Comparison of ENCODE assay signal across 1 cellular context in the genomic region with DNA sequence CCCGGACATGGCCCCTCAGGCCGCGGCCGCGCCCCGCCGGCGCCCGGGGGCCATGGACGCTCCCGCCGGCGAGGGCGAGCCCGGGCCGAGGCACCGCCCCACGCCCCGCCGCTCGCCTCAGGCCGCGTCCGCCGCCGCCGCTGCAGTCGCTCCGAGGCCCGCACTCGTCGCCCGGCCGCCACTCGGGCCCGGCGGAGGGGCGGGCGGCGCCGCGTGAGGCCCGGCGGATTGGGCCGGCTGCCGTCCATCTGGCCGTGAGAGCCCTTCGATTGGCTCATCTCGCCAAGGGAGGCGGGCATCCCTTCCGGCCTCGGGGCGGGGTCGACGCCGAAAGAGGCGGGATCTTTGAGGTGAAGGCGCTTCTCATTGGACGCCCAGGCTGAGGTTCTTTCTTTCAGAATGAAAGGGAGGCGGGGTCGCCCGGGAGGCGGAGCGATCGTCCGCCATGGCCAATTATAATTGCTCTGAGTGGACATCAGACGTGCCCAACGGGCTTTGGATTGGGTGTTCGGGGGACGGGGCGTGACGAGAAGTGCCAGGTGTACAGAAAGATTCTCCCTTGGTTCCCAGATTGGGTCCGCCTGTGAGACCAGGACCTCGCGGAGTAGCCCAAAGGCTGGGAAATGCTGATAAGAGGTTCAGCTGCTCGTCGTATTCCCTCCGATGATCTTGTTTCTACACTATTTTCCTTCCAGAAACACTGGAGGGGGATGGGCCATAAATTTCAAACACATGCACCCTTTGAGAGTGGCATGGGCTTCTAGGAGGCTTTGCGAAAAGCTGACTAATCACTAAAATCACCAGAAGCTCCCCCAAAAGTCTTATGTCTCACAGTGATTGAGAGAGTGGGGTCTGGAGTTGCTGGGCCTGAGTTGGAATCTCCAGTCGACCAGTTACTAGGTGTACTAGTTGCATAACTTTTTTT.
TF ChIP-seq lines count a peak whose summit lies in the region.

A gene with protein sequence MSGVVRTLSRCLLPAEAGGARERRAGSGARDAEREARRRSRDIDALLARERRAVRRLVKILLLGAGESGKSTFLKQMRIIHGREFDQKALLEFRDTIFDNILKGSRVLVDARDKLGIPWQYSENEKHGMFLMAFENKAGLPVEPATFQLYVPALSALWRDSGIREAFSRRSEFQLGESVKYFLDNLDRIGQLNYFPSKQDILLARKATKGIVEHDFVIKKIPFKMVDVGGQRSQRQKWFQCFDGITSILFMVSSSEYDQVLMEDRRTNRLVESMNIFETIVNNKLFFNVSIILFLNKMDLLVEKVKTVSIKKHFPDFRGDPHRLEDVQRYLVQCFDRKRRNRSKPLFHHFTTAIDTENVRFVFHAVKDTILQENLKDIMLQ (minus strand): TSS at position 156 of the 925 bp plus-strand sequence. CDS start 147 bp downstream, at position 9.

TF ChIP-seq in GM12878, 131 proteins besides CTCF, POLR2A, EP300 and RAD21 (continued from another document):
- TF ChIP-seq, protein P1, sequence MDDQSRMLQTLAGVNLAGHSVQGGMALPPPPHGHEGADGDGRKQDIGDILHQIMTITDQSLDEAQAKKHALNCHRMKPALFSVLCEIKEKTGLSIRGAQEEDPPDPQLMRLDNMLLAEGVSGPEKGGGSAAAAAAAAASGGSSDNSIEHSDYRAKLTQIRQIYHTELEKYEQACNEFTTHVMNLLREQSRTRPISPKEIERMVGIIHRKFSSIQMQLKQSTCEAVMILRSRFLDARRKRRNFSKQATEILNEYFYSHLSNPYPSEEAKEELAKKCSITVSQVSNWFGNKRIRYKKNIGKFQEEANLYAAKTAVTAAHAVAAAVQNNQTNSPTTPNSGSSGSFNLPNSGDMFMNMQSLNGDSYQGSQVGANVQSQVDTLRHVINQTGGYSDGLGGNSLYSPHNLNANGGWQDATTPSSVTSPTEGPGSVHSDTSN (IDR thresholded peaks at IDR 0.05; ENCODE audit: insufficient replicate concordance, low read depth, low read length): peak; percentile 95
- no peak for TF ChIP-seq NFIC (IDR thresholded peaks at IDR 0.05; ENCODE audit: low read depth, low read length)
- TF ChIP-seq PAX8 (IDR thresholded peaks at IDR 0.05): no peak
- TF ChIP-seq, protein P2, sequence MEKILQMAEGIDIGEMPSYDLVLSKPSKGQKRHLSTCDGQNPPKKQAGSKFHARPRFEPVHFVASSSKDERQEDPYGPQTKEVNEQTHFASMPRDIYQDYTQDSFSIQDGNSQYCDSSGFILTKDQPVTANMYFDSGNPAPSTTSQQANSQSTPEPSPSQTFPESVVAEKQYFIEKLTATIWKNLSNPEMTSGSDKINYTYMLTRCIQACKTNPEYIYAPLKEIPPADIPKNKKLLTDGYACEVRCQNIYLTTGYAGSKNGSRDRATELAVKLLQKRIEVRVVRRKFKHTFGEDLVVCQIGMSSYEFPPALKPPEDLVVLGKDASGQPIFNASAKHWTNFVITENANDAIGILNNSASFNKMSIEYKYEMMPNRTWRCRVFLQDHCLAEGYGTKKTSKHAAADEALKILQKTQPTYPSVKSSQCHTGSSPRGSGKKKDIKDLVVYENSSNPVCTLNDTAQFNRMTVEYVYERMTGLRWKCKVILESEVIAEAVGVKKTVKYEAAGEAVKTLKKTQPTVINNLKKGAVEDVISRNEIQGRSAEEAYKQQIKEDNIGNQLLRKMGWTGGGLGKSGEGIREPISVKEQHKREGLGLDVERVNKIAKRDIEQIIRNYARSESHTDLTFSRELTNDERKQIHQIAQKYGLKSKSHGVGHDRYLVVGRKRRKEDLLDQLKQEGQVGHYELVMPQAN (conservative IDR thresholded peaks at IDR 0.05): 0 out of 2 replicates have a peak, but pooled peaks have one; percentile 15
- TF ChIP-seq SRF (IDR thresholded peaks at IDR 0.05; ENCODE audit: low read depth in 2 of 2, low read length in 2 of 2): no peak
- no peak for TF ChIP-seq TARDBP (IDR thresholded peaks at IDR 0.05; ENCODE audit: borderline replicate concordance)
- peak; percentile 40; the same call in 1 of the 2 replicates for TF ChIP-seq TAF1 (IDR thresholded peaks at IDR 0.05; ENCODE audit: borderline replicate concordance, low read depth, low read length)
- TF ChIP-seq MTA3 (IDR thresholded peaks at IDR 0.05; ENCODE audit: borderline replicate concordance, low read length): no peak
- TF ChIP-seq SIN3A (IDR thresholded peaks at IDR 0.05; ENCODE audit: low read depth, low read length): no peak
- TF ChIP-seq IKZF2 (IDR thresholded peaks at IDR 0.05): no peak
- TF ChIP-seq NFYA (IDR thresholded peaks at IDR 0.05; ENCODE audit: borderline replicate concordance, low read depth, low read length): no peak; the same call in 1 of the 2 replicates
- TF ChIP-seq, protein P3, sequence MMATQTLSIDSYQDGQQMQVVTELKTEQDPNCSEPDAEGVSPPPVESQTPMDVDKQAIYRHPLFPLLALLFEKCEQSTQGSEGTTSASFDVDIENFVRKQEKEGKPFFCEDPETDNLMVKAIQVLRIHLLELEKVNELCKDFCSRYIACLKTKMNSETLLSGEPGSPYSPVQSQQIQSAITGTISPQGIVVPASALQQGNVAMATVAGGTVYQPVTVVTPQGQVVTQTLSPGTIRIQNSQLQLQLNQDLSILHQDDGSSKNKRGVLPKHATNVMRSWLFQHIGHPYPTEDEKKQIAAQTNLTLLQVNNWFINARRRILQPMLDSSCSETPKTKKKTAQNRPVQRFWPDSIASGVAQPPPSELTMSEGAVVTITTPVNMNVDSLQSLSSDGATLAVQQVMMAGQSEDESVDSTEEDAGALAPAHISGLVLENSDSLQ (IDR thresholded peaks at IDR 0.05): peak; percentile 97
- TF ChIP-seq, protein P4, sequence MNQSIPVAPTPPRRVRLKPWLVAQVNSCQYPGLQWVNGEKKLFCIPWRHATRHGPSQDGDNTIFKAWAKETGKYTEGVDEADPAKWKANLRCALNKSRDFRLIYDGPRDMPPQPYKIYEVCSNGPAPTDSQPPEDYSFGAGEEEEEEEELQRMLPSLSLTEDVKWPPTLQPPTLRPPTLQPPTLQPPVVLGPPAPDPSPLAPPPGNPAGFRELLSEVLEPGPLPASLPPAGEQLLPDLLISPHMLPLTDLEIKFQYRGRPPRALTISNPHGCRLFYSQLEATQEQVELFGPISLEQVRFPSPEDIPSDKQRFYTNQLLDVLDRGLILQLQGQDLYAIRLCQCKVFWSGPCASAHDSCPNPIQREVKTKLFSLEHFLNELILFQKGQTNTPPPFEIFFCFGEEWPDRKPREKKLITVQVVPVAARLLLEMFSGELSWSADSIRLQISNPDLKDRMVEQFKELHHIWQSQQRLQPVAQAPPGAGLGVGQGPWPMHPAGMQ (IDR thresholded peaks at IDR 0.05; ENCODE audit: borderline replicate concordance): no peak
- no peak for TF ChIP-seq STAT3 (IDR thresholded peaks at IDR 0.05; ENCODE audit: low read depth, low read length)
- peak; percentile 16 for TF ChIP-seq KLF5 (IDR thresholded peaks at IDR 0.05; ENCODE audit: partially characterized antibody)
- no peak for TF ChIP-seq ETV6 (conservative IDR thresholded peaks at IDR 0.05 in 1 of 2, IDR thresholded peaks at IDR 0.05 in 1 of 2; ENCODE audit: borderline replicate concordance in 1 of 2, low read depth in 1 of 2)
- TF ChIP-seq BHLHE40 (IDR thresholded peaks at IDR 0.05; ENCODE audit: borderline replicate concordance in 1 of 2, low read depth in 2 of 2, low read length in 1 of 2): peak; percentile 29 to 79; a peak in 2 of 4 replicates
- no peak for TF ChIP-seq ZSCAN29 (IDR thresholded peaks at IDR 0.05)
- TF ChIP-seq RFX5 (IDR thresholded peaks at IDR 0.05; ENCODE audit: low read depth, low read length): peak; percentile 92
- TF ChIP-seq, protein P5, sequence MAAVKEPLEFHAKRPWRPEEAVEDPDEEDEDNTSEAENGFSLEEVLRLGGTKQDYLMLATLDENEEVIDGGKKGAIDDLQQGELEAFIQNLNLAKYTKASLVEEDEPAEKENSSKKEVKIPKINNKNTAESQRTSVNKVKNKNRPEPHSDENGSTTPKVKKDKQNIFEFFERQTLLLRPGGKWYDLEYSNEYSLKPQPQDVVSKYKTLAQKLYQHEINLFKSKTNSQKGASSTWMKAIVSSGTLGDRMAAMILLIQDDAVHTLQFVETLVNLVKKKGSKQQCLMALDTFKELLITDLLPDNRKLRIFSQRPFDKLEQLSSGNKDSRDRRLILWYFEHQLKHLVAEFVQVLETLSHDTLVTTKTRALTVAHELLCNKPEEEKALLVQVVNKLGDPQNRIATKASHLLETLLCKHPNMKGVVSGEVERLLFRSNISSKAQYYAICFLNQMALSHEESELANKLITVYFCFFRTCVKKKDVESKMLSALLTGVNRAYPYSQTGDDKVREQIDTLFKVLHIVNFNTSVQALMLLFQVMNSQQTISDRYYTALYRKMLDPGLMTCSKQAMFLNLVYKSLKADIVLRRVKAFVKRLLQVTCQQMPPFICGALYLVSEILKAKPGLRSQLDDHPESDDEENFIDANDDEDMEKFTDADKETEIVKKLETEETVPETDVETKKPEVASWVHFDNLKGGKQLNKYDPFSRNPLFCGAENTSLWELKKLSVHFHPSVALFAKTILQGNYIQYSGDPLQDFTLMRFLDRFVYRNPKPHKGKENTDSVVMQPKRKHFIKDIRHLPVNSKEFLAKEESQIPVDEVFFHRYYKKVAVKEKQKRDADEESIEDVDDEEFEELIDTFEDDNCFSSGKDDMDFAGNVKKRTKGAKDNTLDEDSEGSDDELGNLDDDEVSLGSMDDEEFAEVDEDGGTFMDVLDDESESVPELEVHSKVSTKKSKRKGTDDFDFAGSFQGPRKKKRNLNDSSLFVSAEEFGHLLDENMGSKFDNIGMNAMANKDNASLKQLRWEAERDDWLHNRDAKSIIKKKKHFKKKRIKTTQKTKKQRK (IDR thresholded peaks at IDR 0.05; ENCODE audit: low read depth, low read length): peak; percentile 86
- no peak for TF ChIP-seq ZNF274 (IDR thresholded peaks at IDR 0.05; ENCODE audit: insufficient read depth, insufficient read length)
- peak; percentile 75 for TF ChIP-seq CREB1 (IDR thresholded peaks at IDR 0.05; ENCODE audit: low read depth)
- peak; percentile 93 for TF ChIP-seq DPF2 (IDR thresholded peaks at IDR 0.05)
- TF ChIP-seq FOXM1 (IDR thresholded peaks at IDR 0.05; ENCODE audit: low read depth, low read length): no peak
- peak; percentile 55 for TF ChIP-seq FOS (IDR thresholded peaks at IDR 0.05; ENCODE audit: borderline replicate concordance, extremely low read depth, insufficient read length)
